Comparison of ENCODE assay signal across 9 cellular contexts in the genomic region with DNA sequence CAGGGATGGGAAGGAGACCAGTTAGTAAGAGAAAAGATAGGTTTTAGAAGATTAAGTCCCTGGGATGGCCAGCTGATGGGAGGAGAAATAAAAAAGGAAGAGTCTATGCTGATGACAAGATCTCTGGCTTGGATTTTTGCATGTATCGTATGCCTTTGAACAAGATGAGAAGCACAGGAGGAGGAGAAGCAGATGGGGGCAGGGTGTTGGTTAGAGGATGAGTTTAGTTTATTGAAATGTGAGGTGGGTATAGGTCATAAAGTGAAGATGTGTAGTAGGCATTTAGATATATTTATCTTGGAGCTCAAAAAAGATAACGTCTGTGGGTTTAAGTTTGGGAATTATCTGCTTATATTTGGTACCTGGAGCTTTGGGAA. TPM values are rescaled to one million over a fixed set of nuclear protein-coding genes. Genes with fewer than 3 reads are reported as not detected.
DNase-seq lines count a peak whose midpoint lies in the region; ATAC-seq and TF ChIP-seq lines count a peak whose summit lies in the region.
"Had no signal": no experiment of that assay in that cellular context is flagged by ENCODE, and none has a peak within 500 bp of the region (broad histone marks: within the 10 kb centered on the region; RNA-seq: fewer than 3 reads in every experiment).

No MANE protein-coding gene starts in this region.

- DNase-seq in CD4-positive, alpha-beta memory T cell, result no peak
- DNase-seq in Kasumi-1 (lab: John Stamatoyannopoulos, UW) (peak; percentile 10 to 57), endodermal cell (no peak), ovary (no peak), CD14-positive monocyte (ENCODE audit: low spot score) (no peak)
- no peak for DNase-seq in stimulated activated naive CD4-positive, alpha-beta T cell treated with Interleukin-2 at 50 U/mL for 16 hours (lab: John Stamatoyannopoulos, UW)

- H3K4me3 ChIP-seq in CD4-positive, alpha-beta memory T cell (ENCODE audit: low read length in 2 of 2), result peak overlapping the region; percentile 86 to 99
- H3K4me3 ChIP-seq in endodermal cell (ENCODE audit: low read length) (peak overlapping the region; percentile 98), ovary (peak overlapping the region; percentile 45)

- intact Hi-C loops in CD4-positive, alpha-beta memory T cell (cut with micrococcal nuclease), result no loop called here
- intact Hi-C loops in ovary (cut with DNase I), result no loop called here
- intact Hi-C loops in CD14-positive monocyte (cut with micrococcal nuclease), result no loop called here

- no peak overlapping the region for H3K4me3 Mint-ChIP-seq in CD4-positive, alpha-beta memory T cell
- H3K4me3 Mint-ChIP-seq in endodermal cell, result no peak overlapping the region
- no peak overlapping the region for H3K4me3 Mint-ChIP-seq in CD14-positive monocyte
- H3K4me3 Mint-ChIP-seq: stimulated activated naive CD8-positive, alpha-beta T cell treated with anti-CD3 and anti-CD28 coated beads, Interleukin-15, Interleukin-2, amounts not matched to agents 100 ng/mL and 50 ng/mL, for 24 hours had no signal

- TF ChIP-seq CTCF in endodermal cell (conservative IDR thresholded peaks at IDR 0.05) (no peak), ovary (IDR thresholded peaks at IDR 0.05) (no peak), CD14-positive monocyte (IDR thresholded peaks at IDR 0.05) (no peak)

- peaks cover 0 to 11% of the 10 kb centered on the region in 2 donors for H3K36me3 Mint-ChIP-seq in CD4-positive, alpha-beta memory T cell
- H3K36me3 Mint-ChIP-seq in endodermal cell (ENCODE audit: low read depth) (peaks cover 5% of the 10 kb centered on the region), CD14-positive monocyte (peaks cover 12 to 14% of the 10 kb centered on the region in 2 donors)

- 71 to 76% methylated on average over 2 of the region's 2 CpGs for WGBS in endodermal cell (ENCODE audit: insufficient coverage in 1 of 2, insufficient read length in 1 of 2), 2 experiments
- WGBS in ovary, 3 donors, result 30 to 39% (median 33%) methylated on average over 2 of the region's 2 CpGs

- H3K27me3 ChIP-seq in CD4-positive, alpha-beta memory T cell (ENCODE audit: insufficient read depth, low read length), result no peaks in the 10 kb centered on the region
- H3K27me3 ChIP-seq in endodermal cell (ENCODE audit: control insufficient read depth, insufficient read depth, low read length, poor library complexity, severe bottlenecking), result no peaks in the 10 kb centered on the region
- no peaks in the 10 kb centered on the region for H3K27me3 ChIP-seq in ovary

- peaks cover 24% of the 10 kb centered on the region for H3K4me1 ChIP-seq in CD4-positive, alpha-beta memory T cell (ENCODE audit: insufficient read depth, low read length)
- H3K4me1 ChIP-seq in endodermal cell (ENCODE audit: control insufficient read depth, insufficient read depth, low read length) (peaks cover 3% of the 10 kb centered on the region), ovary (ENCODE audit: insufficient read depth) (no peaks in the 10 kb centered on the region)

- no peak for TF ChIP-seq POLR2A in ovary (IDR thresholded peaks at IDR 0.05)

- H3K27me3 Mint-ChIP-seq in CD4-positive, alpha-beta memory T cell, result no peaks in the 10 kb centered on the region
- H3K27me3 Mint-ChIP-seq in endodermal cell (ENCODE audit: insufficient read depth), result no peaks in the 10 kb centered on the region
- no peaks in the 10 kb centered on the region for H3K27me3 Mint-ChIP-seq in CD14-positive monocyte (ENCODE audit: low read depth in 3 of 3)
- H3K27me3 Mint-ChIP-seq: stimulated activated naive CD8-positive, alpha-beta T cell treated with anti-CD3 and anti-CD28 coated beads, Interleukin-15, Interleukin-2, amounts not matched to agents 100 ng/mL and 50 ng/mL, for 24 hours had no signal

- H3K9me3 Mint-ChIP-seq in CD4-positive, alpha-beta memory T cell, result no peaks in the 10 kb centered on the region
- H3K9me3 Mint-ChIP-seq in endodermal cell (no peaks in the 10 kb centered on the region), CD14-positive monocyte (peaks cover 0 to 3% (median 0%) of the 10 kb centered on the region in 7 donors)
- H3K9me3 Mint-ChIP-seq: stimulated activated naive CD8-positive, alpha-beta T cell treated with anti-CD3 and anti-CD28 coated beads, Interleukin-15, Interleukin-2, amounts not matched to agents 100 ng/mL and 50 ng/mL, for 24 hours had no signal

- no peak overlapping the region for H3K27ac Mint-ChIP-seq in CD4-positive, alpha-beta memory T cell
- no peak overlapping the region for H3K27ac Mint-ChIP-seq in endodermal cell
- H3K27ac Mint-ChIP-seq in CD14-positive monocyte, result no peak overlapping the region
- H3K27ac Mint-ChIP-seq: stimulated activated naive CD8-positive, alpha-beta T cell treated with anti-CD3 and anti-CD28 coated beads, Interleukin-15, Interleukin-2, amounts not matched to agents 100 ng/mL and 50 ng/mL, for 24 hours had no signal

- H3K9me3 ChIP-seq in CD4-positive, alpha-beta memory T cell (ENCODE audit: control insufficient read depth in 1 of 2, low read length in 2 of 2), result no peaks in the 10 kb centered on the region
- no peaks in the 10 kb centered on the region for H3K9me3 ChIP-seq in endodermal cell (ENCODE audit: control insufficient read depth, low read length)
- H3K9me3 ChIP-seq in ovary, result no peaks in the 10 kb centered on the region

- ATAC-seq in GM21390 (IDR thresholded peaks at IDR 0.05; ENCODE audit: unreplicated experiment) (no peak), HG02763 (IDR thresholded peaks at IDR 0.05; ENCODE audit: unreplicated experiment) (no peak)

- POLR2A ChIA-PET in CD4-positive, alpha-beta memory T cell (lab: Charles Lee; ENCODE audit: partially characterized antibody), result interaction anchor here (1.1 kb wide), 1 partner anchor 46 kb away, joined by 3 read pairs; a partner anchor contains a TSS

- peaks cover 3% of the 10 kb centered on the region for H3K36me3 ChIP-seq in CD4-positive, alpha-beta memory T cell (ENCODE audit: insufficient read depth, low read length)
- H3K36me3 ChIP-seq in endodermal cell (ENCODE audit: control insufficient read depth, insufficient read depth, low read length), result peaks cover 6% of the 10 kb centered on the region
- H3K36me3 ChIP-seq in ovary, result no peaks in the 10 kb centered on the region

- CTCF ChIA-PET in CD4-positive, alpha-beta memory T cell (lab: Charles Lee; ENCODE audit: partially characterized antibody), result interaction anchor here (0.7 to 1.5 kb wide), 3 partner anchors 46 to 55 kb away, joined by 3 to 4 read pairs (median 4); a partner anchor contains a TSS

- peaks cover 5 to 21% (median 11%) of the 10 kb centered on the region in 4 donors for H3K4me1 Mint-ChIP-seq in CD4-positive, alpha-beta memory T cell
- H3K4me1 Mint-ChIP-seq in endodermal cell, result peaks cover 9% of the 10 kb centered on the region
- H3K4me1 Mint-ChIP-seq in CD14-positive monocyte, result peaks cover 3% of the 10 kb centered on the region

- H3K27ac ChIP-seq in CD4-positive, alpha-beta memory T cell (ENCODE audit: low read depth, low read length), result peak overlapping the region; percentile 95
- H3K27ac ChIP-seq in endodermal cell (ENCODE audit: low read depth, low read length) (no peak overlapping the region), ovary (no peak overlapping the region)

- no peak for TF ChIP-seq EP300 in ovary (IDR thresholded peaks at IDR 0.05)

- peak overlapping the region; percentile 66 for H3K9ac ChIP-seq in endodermal cell (ENCODE audit: extremely low read depth, low read length, poor library complexity, severe bottlenecking)

RNA-seq across cellular contexts. Expression of a gene that starts 1.4 kb away (rescaled TPM):
- total RNA-seq in CD4-positive, alpha-beta memory T cell, result 10 to 100 TPM; 23.8 to 28.3 TPM
- polyA plus RNA-seq in CD4-positive, alpha-beta memory T cell, result 10 to 100 TPM; 36.3 to 37.8 TPM
- total RNA-seq in endodermal cell (10 to 100 TPM; 29.3 to 30.9 TPM), ovary (10 to 100 TPM; 13.9 to 35.2 (median 25.6) TPM)
- 32.4 TPM for polyA plus RNA-seq in endodermal cell (2013, experiment 1 of 2)
- 34.6 TPM for polyA plus RNA-seq in endodermal cell (2013, experiment 2 of 2)
- polyA plus RNA-seq in ovary (10 to 100 TPM; 15.0 to 31.6 TPM), CD14-positive monocyte (10 to 100 TPM; 30.2 to 35.0 TPM)

RNA-seq across cellular contexts. Expression of a gene that starts 43.4 kb away (rescaled TPM):
- total RNA-seq in CD4-positive, alpha-beta memory T cell, result under 1 TPM in 1 of 2 experiments, not detected in 1; 0.12 TPM
- polyA plus RNA-seq in CD4-positive, alpha-beta memory T cell, result under 1 TPM; 0.09 to 0.10 TPM
- 10 to 100 TPM; 24.0 to 26.6 TPM for total RNA-seq in endodermal cell
- polyA plus RNA-seq in endodermal cell (2013, experiment 1 of 2), result 28.9 TPM
- 26.6 TPM for polyA plus RNA-seq in endodermal cell (2013, experiment 2 of 2)
- 10 to 100 TPM in 6 of 7 donors, 1 to 10 TPM in 1; 7.4 to 23.4 (median 19.1) TPM for total RNA-seq in ovary
- polyA plus RNA-seq in ovary, result 10 to 100 TPM in 1 of 2 donors, 1 to 10 TPM in 1; 8.2 to 13.6 TPM
- polyA plus RNA-seq in CD14-positive monocyte, result not detected

RNA-seq across cellular contexts. Expression of a gene that starts 45.7 kb away (rescaled TPM):
- total RNA-seq in CD4-positive, alpha-beta memory T cell, result 10 to 100 TPM; 61.7 to 63.2 TPM
- polyA plus RNA-seq in CD4-positive, alpha-beta memory T cell, result 10 to 100 TPM; 13.6 to 40.8 TPM
- total RNA-seq in endodermal cell, result 10 to 100 TPM; 32.5 to 34.3 TPM
- polyA plus RNA-seq in endodermal cell (2013, experiment 1 of 2), result 11.8 TPM
- polyA plus RNA-seq in endodermal cell (2013, experiment 2 of 2), result 12.3 TPM
- total RNA-seq in ovary, result 100 to 1,000 TPM in 1 of 7 donors, 10 to 100 TPM in 6; 27.8 to 102 (median 84.5) TPM
- 10 to 100 TPM; 12.6 to 19.0 TPM for polyA plus RNA-seq in ovary
- 10 to 100 TPM; 34.9 to 46.6 TPM for polyA plus RNA-seq in CD14-positive monocyte

Comparison
In these comparisons a context has a peak if more than half of its experiments do, and no peak if none do; other contexts are left out.
1. DNase-seq: peak in Kasumi-1 (2 of 2); none in CD4-positive, alpha-beta memory T cell (0 of 5), endodermal cell (single experiment), ovary (0 of 5), CD14-positive monocyte (single experiment) and stimulated activated naive CD4-positive, alpha-beta T cell treated with Interleukin-2 at 50 U/mL for 16 hours (single experiment).
2. H3K4me3 ChIP-seq: peak in every context shown above with its lines; median percentile 98 in endodermal cell; 92 in CD4-positive, alpha-beta memory T cell; 45 in ovary.
3. RNA of a gene that starts 43.4 kb away (total RNA-seq): 24.0 to 26.6 TPM in endodermal cell and 7.4 to 23.4 TPM in ovary; 0.12 TPM in CD4-positive, alpha-beta memory T cell; every median in the first group is over 4 times any median in the second.